In genomic region chr16:57629516-57630401, GRCh38 we compare ENCODE assay signal across 14 cellular contexts. TPM values are rescaled to one million over a fixed set of nuclear protein-coding genes. Genes with fewer than 3 reads are reported as not detected.
DNase-seq lines count a peak whose midpoint lies in the region; ATAC-seq, FAIRE-seq and TF ChIP-seq lines count a peak whose summit lies in the region.
"Had no signal": no experiment of that assay in that cellular context is flagged by ENCODE, and none has a peak within 500 bp of the region (broad histone marks: within the 10 kb centered on the region; RNA-seq: fewer than 3 reads in every experiment).

No MANE protein-coding gene starts in this region.

- H3K9ac ChIP-seq in K562 (ENCODE audit: insufficient read depth in 1 of 2, low read depth in 2 of 2, low read length in 2 of 2) (peak overlapping the region in 1 of 2 experiments; percentile 58; a peak in 2 of 4 replicates), subcutaneous abdominal adipose tissue (ENCODE audit: low read length in 5 of 5) (peak overlapping the region in 4 of 5 donors; percentile 45 to 91 (median 60))

- H3K9me1 ChIP-seq in K562 (ENCODE audit: control insufficient read depth, insufficient read depth, low read length): no peaks in the 10 kb centered on the region

- H3K4me2 ChIP-seq in K562 (ENCODE audit: insufficient read depth, low read length): no peak overlapping the region

- no peak for TF ChIP-seq POLR2A in K562 (conservative IDR thresholded peaks at IDR 0.05)
- no peak for TF ChIP-seq POLR2A in Peyer's patch (IDR thresholded peaks at IDR 0.05)

- in situ Hi-C loops in K562 (cut with MboI): no loop called here

- FAIRE-seq in K562 (lab: Jason Lieb, UNC): no peak

- H3K36me3 ChIP-seq in KOPT-K1 (ENCODE audit: insufficient read depth, low read length): no peaks in the 10 kb centered on the region
- no peaks in the 10 kb centered on the region for H3K36me3 ChIP-seq in K562 (ENCODE audit: control insufficient read depth, insufficient read depth, low read length)
- H3K36me3 ChIP-seq in kidney epithelial cell (ENCODE audit: control insufficient read depth, insufficient read depth, low read length): no peaks in the 10 kb centered on the region
- H3K36me3 ChIP-seq in subcutaneous abdominal adipose tissue (ENCODE audit: control insufficient read depth in 5 of 5, insufficient read depth in 5 of 5, low read length in 5 of 5): no peaks in the 10 kb centered on the region
- no peaks in the 10 kb centered on the region for H3K36me3 ChIP-seq in Peyer's patch

- no peak overlapping the region for H3K4me3 Mint-ChIP-seq in T-helper 2 cell treated with Interferon-gamma antibody and Interleukin-4, amounts not matched to agents 5 μg/mL and 100 μg/mL, for 36 hours
- no peak overlapping the region for H3K4me3 Mint-ChIP-seq in stimulated activated memory B cell treated with anti-CD40 and anti-IgM and Interleukin-4, amounts not matched to agents 10 μg/mL and 1 μg/mL and 100 μg/mL, for 72 hours

- H3K36me3 Mint-ChIP-seq in T-helper 2 cell treated with Interferon-gamma antibody and Interleukin-4, amounts not matched to agents 5 μg/mL and 100 μg/mL, for 36 hours (ENCODE audit: low read depth): no peaks in the 10 kb centered on the region
- no peaks in the 10 kb centered on the region for H3K36me3 Mint-ChIP-seq in stimulated activated memory B cell treated with anti-CD40 and anti-IgM and Interleukin-4, amounts not matched to agents 10 μg/mL and 1 μg/mL and 100 μg/mL, for 72 hours

- 5% methylated on average over 20 of the region's 22 CpGs for WGBS in K562 (ENCODE audit: insufficient coverage, low coverage, missing lambda C conversion rate)

- no peak for ATAC-seq in K562
- no peak for ATAC-seq in stimulated activated memory B cell treated with anti-CD40 and anti-IgM and Interleukin-4, amounts not matched to agents 10 μg/mL and 1 μg/mL and 100 μg/mL, for 72 hours

- TF ChIP-seq RAD21 in K562 (CRISPR knock-in tag; conservative IDR thresholded peaks at IDR 0.05 in 1 of 2, IDR thresholded peaks at IDR 0.05 in 1 of 2): no peak

- H3K4me1 Mint-ChIP-seq in T-helper 2 cell treated with Interferon-gamma antibody and Interleukin-4, amounts not matched to agents 5 μg/mL and 100 μg/mL, for 36 hours (ENCODE audit: low read depth): peaks cover 10% of the 10 kb centered on the region
- H3K4me1 Mint-ChIP-seq in stimulated activated memory B cell treated with anti-CD40 and anti-IgM and Interleukin-4, amounts not matched to agents 10 μg/mL and 1 μg/mL and 100 μg/mL, for 72 hours: peaks cover 18% of the 10 kb centered on the region

- POLR2A ChIA-PET in K562 (lab: Yijun Ruan, JAX): interaction anchor here (0.6 to 1.6 kb wide), 4 partner anchors 10 to 54 kb away, joined by 3 to 4 read pairs (median 4); no protein-coding TSS in a partner anchor

- H3K27me3 Mint-ChIP-seq in T-helper 2 cell treated with Interferon-gamma antibody and Interleukin-4, amounts not matched to agents 5 μg/mL and 100 μg/mL, for 36 hours (ENCODE audit: low read depth): peaks cover 29% of the 10 kb centered on the region
- H3K27me3 Mint-ChIP-seq in stimulated activated memory B cell treated with anti-CD40 and anti-IgM and Interleukin-4, amounts not matched to agents 10 μg/mL and 1 μg/mL and 100 μg/mL, for 72 hours: peaks cover 79% of the 10 kb centered on the region

- H3K27me3 ChIP-seq in K562 (ENCODE audit: control insufficient read depth in 2 of 2, insufficient read depth in 2 of 2, low read length in 2 of 2) (peaks cover 0 to 73% of the 10 kb centered on the region in 2 experiments; a peak in 2 of 5 replicates), kidney epithelial cell (ENCODE audit: control insufficient read depth, insufficient read depth, low read length) (no peaks in the 10 kb centered on the region), subcutaneous abdominal adipose tissue (ENCODE audit: control insufficient read depth in 5 of 5, insufficient read depth in 4 of 5, low read length in 5 of 5) (peaks cover 22 to 49% (median 39%) of the 10 kb centered on the region in 5 donors), Peyer's patch (no peaks in the 10 kb centered on the region)

- H2AFZ ChIP-seq in K562 (ENCODE audit: low read depth, low read length): no peak overlapping the region

- no peak overlapping the region for H3K27ac Mint-ChIP-seq in T-helper 2 cell treated with Interferon-gamma antibody and Interleukin-4, amounts not matched to agents 5 μg/mL and 100 μg/mL, for 36 hours
- H3K27ac Mint-ChIP-seq in stimulated activated memory B cell treated with anti-CD40 and anti-IgM and Interleukin-4, amounts not matched to agents 10 μg/mL and 1 μg/mL and 100 μg/mL, for 72 hours: no peak overlapping the region

- TF ChIP-seq CTCF in K562 (IDR thresholded peaks at IDR 0.05 in 2 of 3, conservative IDR thresholded peaks at IDR 0.05 in 1 of 3; ENCODE audit: insufficient read depth in 2 of 3, low read depth in 1 of 3, low read length in 3 of 3): no peak
- TF ChIP-seq CTCF in kidney epithelial cell (IDR thresholded peaks at IDR 0.05; ENCODE audit: insufficient read depth, low read length, poor library complexity, severe bottlenecking): no peak
- TF ChIP-seq CTCF in Peyer's patch (IDR thresholded peaks at IDR 0.05): no peak

- CTCF ChIA-PET in K562 (lab: Yijun Ruan, JAX; ENCODE audit: low intra/inter-chr PET ratio): no interaction called here

- no peak overlapping the region for H3K4me3 ChIP-seq in K562
- peak overlapping the region; percentile 44 for H3K4me3 ChIP-seq in kidney epithelial cell (ENCODE audit: low read depth, low read length)
- peak overlapping the region; percentile 41 to 84 (median 72) for H3K4me3 ChIP-seq in subcutaneous abdominal adipose tissue (ENCODE audit: low read depth in 1 of 5, low read length in 5 of 5)
- peak overlapping the region in 2 of 4 donors; percentile 14 to 22 for H3K4me3 ChIP-seq in Peyer's patch

- no peaks in the 10 kb centered on the region for H3K79me2 ChIP-seq in K562 (ENCODE audit: control insufficient read depth, insufficient read depth, low read length)

- H3K9me3 Mint-ChIP-seq in T-helper 2 cell treated with Interferon-gamma antibody and Interleukin-4, amounts not matched to agents 5 μg/mL and 100 μg/mL, for 36 hours: no peaks in the 10 kb centered on the region
- no peaks in the 10 kb centered on the region for H3K9me3 Mint-ChIP-seq in stimulated activated memory B cell treated with anti-CD40 and anti-IgM and Interleukin-4, amounts not matched to agents 10 μg/mL and 1 μg/mL and 100 μg/mL, for 72 hours

- intact Hi-C loops in K562 (cut with micrococcal nuclease): no loop called here

- DNase-seq in K562 (ENCODE audit: extremely low read depth in 1 of 4, low spot score in 3 of 4): peak in 2 of 4 experiments; percentile 35 to 37
- DNase-seq in kidney epithelial cell (ENCODE audit: low read depth): no peak
- no peak for DNase-seq in Peyer's patch
- DNase-seq in T-helper 2 cell treated with Interferon-gamma antibody and Interleukin-4, amounts not matched to agents 5 μg/mL and 100 μg/mL, for 36 hours (ENCODE audit: low spot score): no peak
- DNase-seq in activated naive CD4-positive, alpha-beta T cell treated with anti-CD3 and anti-CD28 coated beads, Interleukin-2, amount 50 U/mL, for 16 hours: no peak
- DNase-seq: H9; NCI-H2081 treated with DMSO at 0.1 percent for 48 hours; stimulated activated CD4-positive, alpha-beta T cell treated with anti-CD3 and anti-CD28 coated beads, Interleukin-12 subunit alpha, Interleukin-12 subunit beta, amount 100 ng/mL, for 4 hours had no signal

- peak overlapping the region; percentile 32 for H3K27ac ChIP-seq in KOPT-K1 (ENCODE audit: low read depth, low read length, poor library complexity, severe bottlenecking)
- H3K27ac ChIP-seq in K562 (ENCODE audit: extremely low read depth, low read depth, low read length): no peak overlapping the region
- peak overlapping the region; percentile 78 for H3K27ac ChIP-seq in subcutaneous abdominal adipose tissue (ENCODE audit: low read depth, low read length)
- peak overlapping the region in 1 of 4 donors; percentile 41 for H3K27ac ChIP-seq in Peyer's patch

- no peaks in the 10 kb centered on the region for H3K9me3 ChIP-seq in KOPT-K1 (ENCODE audit: insufficient read depth, low read length, poor library complexity, severe bottlenecking)
- H3K9me3 ChIP-seq in K562 (replicated peaks; ENCODE audit: control insufficient read depth, insufficient read depth, low read depth, low read length): no peaks in the 10 kb centered on the region
- H3K9me3 ChIP-seq in subcutaneous abdominal adipose tissue (ENCODE audit: control insufficient read depth in 5 of 5, low read length in 5 of 5): no peaks in the 10 kb centered on the region
- no peaks in the 10 kb centered on the region for H3K9me3 ChIP-seq in Peyer's patch

- BruUV-seq in K562 (replicated peaks; lab: Mats Ljungman, UMichigan): no TSS peak

- no peak for TF ChIP-seq EP300 in K562 (IDR thresholded peaks at IDR 0.05; ENCODE audit: low read length)

- H4K20me1 ChIP-seq in K562 (replicated peaks; ENCODE audit: control insufficient read depth, insufficient read depth, low read length): 0 out of 2 replicates have a peak, but pooled peaks cover 6% of the 10 kb centered on the region

- H3K4me1 ChIP-seq in K562 (replicated peaks in 1 of 2; ENCODE audit: control insufficient read depth in 2 of 2, insufficient read depth in 2 of 2, low read length in 2 of 2): peaks cover 10 to 44% of the 10 kb centered on the region in 2 experiments; a peak in 4 of 5 replicates
- peaks cover 4 to 59% (median 21%) of the 10 kb centered on the region in 5 donors for H3K4me1 ChIP-seq in subcutaneous abdominal adipose tissue (ENCODE audit: control insufficient read depth in 5 of 5, insufficient read depth in 5 of 5, low read length in 5 of 5)
- H3K4me1 ChIP-seq in Peyer's patch: peaks cover 0 to 17% (median 2%) of the 10 kb centered on the region in 4 donors

RNA-seq across cellular contexts. Expression of gene ADGRG1, which starts 1.3 kb away (rescaled TPM):
- 0.81 and 1.3 TPM in 2 replicates for total RNA-seq in K562 (2011; cell fraction: chromatin; rRNA removed; ENCODE audit: low replicate concordance)
- 0.79 and 1.0 TPM in 2 replicates for total RNA-seq in K562 (2011; cell fraction: nucleolus; rRNA removed)
- total RNA-seq in K562 (2011; cell fraction: nucleoplasm; rRNA removed): 0.81 and 2.1 TPM in 2 replicates
- total RNA-seq in K562 (2014; rRNA removed): not detected in 2 replicates
- total RNA-seq in K562 (2014; rRNA removed; fragmentation: Illumina TruSeq; extraction: Trizol): not detected in 2 replicates
- not detected in 2 replicates for total RNA-seq in K562 (2015; rRNA removed; fragmentation: Illumina TruSeq; extraction: Trizol)
- total RNA-seq in K562 (2021): 0.31 TPM in 1 of 2 replicates, not detected in the other
- 0.04 and 0.57 TPM in 2 replicates for polyA plus RNA-seq in K562 (2011; rRNA removed)
- polyA plus RNA-seq in K562 (2011; cell fraction: cytosol; rRNA removed): 0.12 and 0.15 TPM in 2 replicates
- polyA plus RNA-seq in K562 (2011; cell fraction: nucleus; rRNA removed): 0.70 and 0.81 TPM in 2 replicates
- 0.39 and 0.44 TPM in 2 replicates for polyA plus RNA-seq in K562 (2012)
- 0.16 and 0.29 TPM in 2 replicates for polyA plus RNA-seq in K562 (2014; fragmentation: Illumina TruSeq; extraction: Trizol)
- not detected for polyA plus RNA-seq in K562 (2014; fragmentation: Nextera tagmentation; extraction: Ambion mirVana)
- polyA plus RNA-seq in K562 (2014; rRNA removed): 0.34 TPM in 1 of 2 replicates, not detected in the other
- polyA minus RNA-seq in K562 (2011; rRNA and poly(A)+ RNA removed): 0.18 TPM in 2 replicates
- not detected in 2 replicates for polyA minus RNA-seq in K562 (2011; cell fraction: cytosol; rRNA and poly(A)+ RNA removed)
- 0.33 TPM in 1 of 2 replicates, not detected in the other for polyA minus RNA-seq in K562 (2011; cell fraction: nucleus; rRNA and poly(A)+ RNA removed)
- 143 and 150 TPM in 2 replicates for total RNA-seq in kidney epithelial cell
- total RNA-seq in Peyer's patch: 10 to 100 TPM; 12.8 to 50.3 (median 34.7) TPM

RNA-seq across cellular contexts. Expression of gene ADGRG3, which starts 38.3 kb away (rescaled TPM):
- total RNA-seq in K562 (2011; cell fraction: chromatin; rRNA removed; ENCODE audit: low replicate concordance): 0.40 and 1.00 TPM in 2 replicates
- 0.17 and 0.66 TPM in 2 replicates for total RNA-seq in K562 (2011; cell fraction: nucleolus; rRNA removed)
- total RNA-seq in K562 (2011; cell fraction: nucleoplasm; rRNA removed): 0.29 TPM in 1 of 2 replicates, not detected in the other
- total RNA-seq in K562 (2014; rRNA removed): not detected in 2 replicates
- total RNA-seq in K562 (2014; rRNA removed; fragmentation: Illumina TruSeq; extraction: Trizol): 0.16 TPM in 1 of 2 replicates, not detected in the other
- 0.08 TPM in 1 of 2 replicates, not detected in the other for total RNA-seq in K562 (2015; rRNA removed; fragmentation: Illumina TruSeq; extraction: Trizol)
- 0.09 and 0.16 TPM in 2 replicates for total RNA-seq in K562 (2021)
- 0.13 and 0.18 TPM in 2 replicates for polyA plus RNA-seq in K562 (2011; rRNA removed)
- 0.09 and 0.18 TPM in 2 replicates for polyA plus RNA-seq in K562 (2011; cell fraction: cytosol; rRNA removed)
- polyA plus RNA-seq in K562 (2011; cell fraction: nucleus; rRNA removed): 0.51 and 0.59 TPM in 2 replicates
- 0.03 and 2.0 TPM in 2 replicates for polyA plus RNA-seq in K562 (2012)
- 0.09 and 0.10 TPM in 2 replicates for polyA plus RNA-seq in K562 (2014; fragmentation: Illumina TruSeq; extraction: Trizol)
- polyA plus RNA-seq in K562 (2014; fragmentation: Nextera tagmentation; extraction: Ambion mirVana): under 1 TPM; 0.10 to 0.30 TPM
- polyA plus RNA-seq in K562 (2014; rRNA removed): 0.24 and 0.52 TPM in 2 replicates
- polyA minus RNA-seq in K562 (2011; rRNA and poly(A)+ RNA removed): 0.21 TPM in 1 of 2 replicates, not detected in the other
- not detected in 2 replicates for polyA minus RNA-seq in K562 (2011; cell fraction: cytosol; rRNA and poly(A)+ RNA removed)
- 0.27 TPM in 1 of 2 replicates, not detected in the other for polyA minus RNA-seq in K562 (2011; cell fraction: nucleus; rRNA and poly(A)+ RNA removed)
- total RNA-seq in kidney epithelial cell: not detected in 2 replicates
- total RNA-seq in Peyer's patch: 1 to 10 TPM in 3 of 4 donors, under 1 TPM in 1; 0.47 to 4.1 (median 1.9) TPM
- total RNA-seq: activated CD8-positive, alpha-beta memory T cell treated with anti-CD3 and anti-CD28 coated beads for 36 hours; LHCN-M2; myocyte had no signal

Comparison
In these comparisons a context has a peak if more than half of its experiments do, and no peak if none do; other contexts are left out.
1. RNA of gene ADGRG1, which starts 1.3 kb away (total RNA-seq): 143 to 150 TPM in kidney epithelial cell and 12.8 to 50.3 TPM in Peyer's patch; 0.31 to 2.1 TPM in K562; every median in the first group is over 4 times any median in the second.